14 cellular contexts compared by ENCODE assay signal in genomic region chr7:151827620-151828019, GRCh38. TPM values are rescaled to one million over a fixed set of nuclear protein-coding genes. Genes with fewer than 3 reads are reported as not detected.
DNase-seq lines count a peak whose midpoint lies in the region; ATAC-seq and TF ChIP-seq lines count a peak whose summit lies in the region.
"Had no signal": no experiment of that assay in that cellular context is flagged by ENCODE, and none has a peak within 500 bp of the region (broad histone marks: within the 10 kb centered on the region; RNA-seq: fewer than 3 reads in every experiment).

No MANE protein-coding gene starts in this region.

- peak overlapping the region; percentile 29 for H3K27ac Mint-ChIP-seq in type B pancreatic cell
- H3K27ac Mint-ChIP-seq: CD4-positive, alpha-beta memory T cell had no signal

- TF ChIP-seq CTCF in liver (IDR thresholded peaks at IDR 0.05; ENCODE audit: low read depth, low read length, missing input control): no peak
- TF ChIP-seq CTCF in right lobe of liver (IDR thresholded peaks at IDR 0.05): no peak
- TF ChIP-seq CTCF in type B pancreatic cell (conservative IDR thresholded peaks at IDR 0.05): no peak

- no peak overlapping the region for H3K4me3 Mint-ChIP-seq in type B pancreatic cell
- H3K4me3 Mint-ChIP-seq: CD4-positive, alpha-beta memory T cell had no signal

- H3K9ac ChIP-seq in liver (ENCODE audit: low read depth in 1 of 2, low read length in 2 of 2): no peak overlapping the region

- H3K27ac ChIP-seq in liver (ENCODE audit: low read depth in 1 of 2, low read length in 2 of 2): peak overlapping the region; percentile 36 to 66
- H3K27ac ChIP-seq in right lobe of liver: peak overlapping the region in 1 of 3 donors; percentile 28
- H3K27ac ChIP-seq: A549, C4-2B had no signal

- no peak for ATAC-seq in right lobe of liver
- ATAC-seq in left cardiac atrium: no peak
- ATAC-seq: A549 had no signal

- H3K9me3 ChIP-seq in liver (ENCODE audit: control insufficient read depth in 4 of 4, low read length in 3 of 4) (no peaks in the 10 kb centered on the region), right lobe of liver (no peaks in the 10 kb centered on the region)
- H3K9me3 ChIP-seq: A549, BE2C had no signal

- WGBS in liver: 94% methylated on average over 8 of the region's 8 CpGs
- 78% methylated on average over 5 of the region's 8 CpGs for WGBS in right lobe of liver (ENCODE audit: insufficient coverage, low coverage, low lambda C conversion rate, missing lambda C conversion rate)

- no peak for TF ChIP-seq POLR2A in right lobe of liver (IDR thresholded peaks at IDR 0.05)

- H3K4me1 Mint-ChIP-seq in type B pancreatic cell (ENCODE audit: unreplicated experiment): peaks cover 18% of the 10 kb centered on the region

- no peaks in the 10 kb centered on the region for H3K36me3 Mint-ChIP-seq in type B pancreatic cell

- no peak for TF ChIP-seq RAD21 in liver (IDR thresholded peaks at IDR 0.05)

- no peak overlapping the region for H3K4me3 ChIP-seq in liver (ENCODE audit: low read depth in 1 of 3, low read length in 3 of 3)
- no peak overlapping the region for H3K4me3 ChIP-seq in right lobe of liver
- H3K4me3 ChIP-seq: A549 had no signal

- DNase-seq in right lobe of liver (no peak), NCI-H2107 (lab: John Stamatoyannopoulos, UW) (peak; percentile 65), NCI-H774 (lab: John Stamatoyannopoulos, UW) (peak; percentile 83), type B pancreatic cell (ENCODE audit: extremely low spot score, unreplicated experiment) (no peak), left cardiac atrium (no peak), NCI-H748 (lab: John Stamatoyannopoulos, UW; ENCODE audit: unreplicated experiment) (no peak)
- DNase-seq in stimulated activated naive CD4-positive, alpha-beta T cell treated with Interleukin-2 at 50 U/mL for 16 hours (lab: John Stamatoyannopoulos, UW): no peak
- DNase-seq: BE2C; CD4-positive, alpha-beta memory T cell; GF-D8; HCEC 1CT had no signal

- H3K4me1 ChIP-seq in liver (ENCODE audit: control insufficient read depth in 4 of 4, insufficient read depth in 4 of 4, low read length in 3 of 4): peaks cover 9 to 36% (median 24%) of the 10 kb centered on the region in 4 donors
- peaks cover 0 to 50% (median 27%) of the 10 kb centered on the region in 4 donors for H3K4me1 ChIP-seq in right lobe of liver
- H3K4me1 ChIP-seq: A549, BE2C had no signal

- intact Hi-C loops in right lobe of liver (cut with DNase I) (no loop called here), left cardiac atrium (cut with DNase I) (no loop called here)

- no peaks in the 10 kb centered on the region for H3K36me3 ChIP-seq in liver (ENCODE audit: control insufficient read depth in 4 of 4, insufficient read depth in 3 of 4, low read depth in 1 of 4, low read length in 3 of 4)
- H3K36me3 ChIP-seq in right lobe of liver: no peaks in the 10 kb centered on the region
- H3K36me3 ChIP-seq: BE2C had no signal

- no peaks in the 10 kb centered on the region for H3K9me3 Mint-ChIP-seq in type B pancreatic cell
- H3K9me3 Mint-ChIP-seq: CD4-positive, alpha-beta memory T cell had no signal

- no peaks in the 10 kb centered on the region for H3K27me3 Mint-ChIP-seq in type B pancreatic cell
- H3K27me3 Mint-ChIP-seq: CD4-positive, alpha-beta memory T cell had no signal

- H3K27me3 ChIP-seq in liver (ENCODE audit: control insufficient read depth in 4 of 4, insufficient read depth in 4 of 4, low read length in 3 of 4) (no peaks in the 10 kb centered on the region), right lobe of liver (no peaks in the 10 kb centered on the region)
- H3K27me3 ChIP-seq: BE2C had no signal

TF ChIP-seq in liver, 16 proteins besides CTCF, POLR2A, EP300 and RAD21:
- TF ChIP-seq FOXA1 (IDR thresholded peaks at IDR 0.05) (no peak), ATF3 (IDR thresholded peaks at IDR 0.05) (no peak), MAX (IDR thresholded peaks at IDR 0.05) (no peak), HNF4G (IDR thresholded peaks at IDR 0.05) (no peak), TAF1 (conservative IDR thresholded peaks at IDR 0.05) (no peak), REST (IDR thresholded peaks at IDR 0.05) (no peak), YY1 (IDR thresholded peaks at IDR 0.05) (no peak), HNF4A (conservative IDR thresholded peaks at IDR 0.05) (no peak), SP1 (IDR thresholded peaks at IDR 0.05) (no peak), NR2F2 (IDR thresholded peaks at IDR 0.05) (no peak), RXRA (IDR thresholded peaks at IDR 0.05) (no peak), EGR1 (IDR thresholded peaks at IDR 0.05; ENCODE audit: low read depth in 2 of 2) (no peak), JUND (IDR thresholded peaks at IDR 0.05) (no peak), GABPA (IDR thresholded peaks at IDR 0.05 in 1 of 2, conservative IDR thresholded peaks at IDR 0.05 in 1 of 2) (no peak), FOXA2 (IDR thresholded peaks at IDR 0.05) (no peak)
TF ChIP-seq in liver: peak in this region for 0.

RNA-seq across cellular contexts. Expression of gene PRKAG2, which starts 49.3 kb away (rescaled TPM):
- total RNA-seq in liver (10 to 100 TPM in 1 of 2 donors, 1 to 10 TPM in 1; 3.6 to 25.1 TPM), right lobe of liver (10 to 100 TPM; 20.6 to 63.6 (median 29.5) TPM), type B pancreatic cell (ENCODE audit: low replicate concordance) (17.9 and 23.9 TPM in 2 replicates), left cardiac atrium (100 to 1,000 TPM; 141 to 253 TPM)
- 10 to 100 TPM; 11.5 to 22.2 TPM for polyA plus RNA-seq in liver

Comparison
In these comparisons a context has a peak if more than half of its experiments do, and no peak if none do; other contexts are left out.
1. DNase-seq: peak in NCI-H2107 (single experiment) and NCI-H774 (single experiment); none in right lobe of liver (0 of 3), type B pancreatic cell (single experiment), left cardiac atrium (single experiment), stimulated activated naive CD4-positive, alpha-beta T cell treated with Interleukin-2 at 50 U/mL for 16 hours (single experiment) and NCI-H748 (single experiment).